In genomic region chrX:119604778-119605177, GRCh38 we compare ENCODE assay signal across 7 cellular contexts. TPM values are rescaled to one million over a fixed set of nuclear protein-coding genes. Genes with fewer than 3 reads are reported as not detected.
DNase-seq lines count a peak whose midpoint lies in the region; ATAC-seq, FAIRE-seq and TF ChIP-seq lines count a peak whose summit lies in the region.

No MANE protein-coding gene starts in this region.

- 38% methylated on average over 9 of the region's 9 CpGs; no CpG with 5 or more reads in 1 of the 2 experiments for WGBS in endodermal cell (ENCODE audit: insufficient coverage in 1 of 2, insufficient read length in 1 of 2), 2 experiments
- 11 to 13% methylated on average over 9 of the region's 9 CpGs for WGBS in sigmoid colon, 2 donors

- H3K36me3 ChIP-seq in PC-3 (ENCODE audit: low read depth, low read length), result peaks cover 3% of the 10 kb centered on the region; the same call in 1 of the 2 replicates
- no peaks in the 10 kb centered on the region for H3K36me3 ChIP-seq in endodermal cell (ENCODE audit: control insufficient read depth, insufficient read depth, low read length)
- H3K36me3 ChIP-seq in sigmoid colon, result no peaks in the 10 kb centered on the region

- ATAC-seq in PC-3, result no peak
- no peak for ATAC-seq in esophagus mucosa

- H3K9me3 Mint-ChIP-seq in endodermal cell, result peaks cover 64% of the 10 kb centered on the region

- H3K36me3 Mint-ChIP-seq in endodermal cell (ENCODE audit: low read depth), result peaks cover 7% of the 10 kb centered on the region

- intact Hi-C loops in PC-3 (cut with micrococcal nuclease), result no loop called here
- intact Hi-C loops in sigmoid colon (cut with DNase I), result loop anchor here (2.0 to 10.0 kb wide), 4 partner anchors 28 to 250 kb away; partner anchors contain the start of gene UPF3B

- H3K4me3 Mint-ChIP-seq in endodermal cell, result peak overlapping the region; percentile 82

- CTCF ChIA-PET in PC-3 (lab: Charles Lee), result no interaction called here

- H3K9ac ChIP-seq in PC-3 (ENCODE audit: low read length), result peak overlapping the region; percentile 100
- peak overlapping the region; percentile 27 for H3K9ac ChIP-seq in endodermal cell (ENCODE audit: extremely low read depth, low read length, poor library complexity, severe bottlenecking)

- no peak overlapping the region for H3K27ac Mint-ChIP-seq in endodermal cell

- TF ChIP-seq CTCF in PC-3 (conservative IDR thresholded peaks at IDR 0.05; ENCODE audit: low read depth, low read length) (no peak), endodermal cell (conservative IDR thresholded peaks at IDR 0.05) (no peak), sigmoid colon (IDR thresholded peaks at IDR 0.05) (no peak)

- no TSS peak for BruUV-seq in PC-3 (replicated peaks; lab: Mats Ljungman, UMichigan)

- H3K4me2 ChIP-seq in PC-3 (ENCODE audit: low read length), result peak overlapping the region; percentile 88

- H3K27ac ChIP-seq in PC-3 (ENCODE audit: low read length), result no peak overlapping the region
- no peak overlapping the region for H3K27ac ChIP-seq in endodermal cell (ENCODE audit: low read depth, low read length)
- H3K27ac ChIP-seq in sigmoid colon, result peak overlapping the region; percentile 82 to 94 (median 87)

- no peaks in the 10 kb centered on the region for H3K9me2 ChIP-seq in PC-3 (replicated peaks; ENCODE audit: low read length)

- POLR2A ChIA-PET in PC-3 (lab: Charles Lee; ENCODE audit: unreplicated experiment), result no interaction called here

- H3K4me1 ChIP-seq in PC-3 (ENCODE audit: insufficient read depth, low read length), result peaks cover 20% of the 10 kb centered on the region
- no peaks in the 10 kb centered on the region for H3K4me1 ChIP-seq in endodermal cell (ENCODE audit: control insufficient read depth, insufficient read depth, low read length)
- peaks cover 0 to 5% (median 0%) of the 10 kb centered on the region in 4 donors for H3K4me1 ChIP-seq in sigmoid colon

- H3K9me3 ChIP-seq in PC-3 (ENCODE audit: low read length), result no peaks in the 10 kb centered on the region
- H3K9me3 ChIP-seq in endodermal cell (ENCODE audit: control insufficient read depth, low read length), result no peaks in the 10 kb centered on the region
- no peaks in the 10 kb centered on the region for H3K9me3 ChIP-seq in sigmoid colon

- TF ChIP-seq POLR2A in sigmoid colon (IDR thresholded peaks at IDR 0.05), result no peak

- peaks cover 12% of the 10 kb centered on the region for H3K27me3 Mint-ChIP-seq in endodermal cell (ENCODE audit: insufficient read depth)

- no peak for TF ChIP-seq EP300 in sigmoid colon (IDR thresholded peaks at IDR 0.05)

- H4K20me1 ChIP-seq in PC-3 (ENCODE audit: low read length), result peaks cover 35% of the 10 kb centered on the region

- H3K27me3 ChIP-seq in PC-3 (ENCODE audit: low read length) (no peaks in the 10 kb centered on the region), endodermal cell (ENCODE audit: control insufficient read depth, insufficient read depth, low read length, poor library complexity, severe bottlenecking) (no peaks in the 10 kb centered on the region), sigmoid colon (no peaks in the 10 kb centered on the region)

- H3K79me2 ChIP-seq in PC-3 (ENCODE audit: low read length), result peaks cover 66% of the 10 kb centered on the region

- peaks cover 5% of the 10 kb centered on the region for H3K4me1 Mint-ChIP-seq in endodermal cell

- FAIRE-seq in GM18507 (lab: Jason Lieb, UNC), result peak; percentile 56

- no peaks in the 10 kb centered on the region for H3F3A ChIP-seq in PC-3 (ENCODE audit: low read length, unreplicated experiment)

- H3K4me3 ChIP-seq in PC-3 (ENCODE audit: low read length) (peak overlapping the region; percentile 93), endodermal cell (ENCODE audit: low read length) (peak overlapping the region; percentile 85), sigmoid colon (peak overlapping the region; percentile 71 to 75 (median 74))

- DNase-seq in GM18507 (ENCODE audit: extremely low spot score, insufficient read length, low read depth) (no peak), PC-3 (no peak), endodermal cell (no peak), sigmoid colon (no peak), NK-92 (lab: John Stamatoyannopoulos, UW; ENCODE audit: unreplicated experiment) (no peak), medulla oblongata (ENCODE audit: extremely low spot score) (no peak)

- no peak overlapping the region for H2AFZ ChIP-seq in PC-3 (ENCODE audit: low read length)

RNA-seq across cellular contexts. Expression of gene NKRF, which starts 1.4 kb away (rescaled TPM):
- total RNA-seq in PC-3 (2014; rRNA removed), result 9.1 and 11.4 TPM in 2 replicates
- 10 to 100 TPM; 14.3 to 15.8 TPM for total RNA-seq in endodermal cell
- polyA plus RNA-seq in endodermal cell (2013, experiment 1 of 2), result 14.2 TPM
- 14.3 TPM for polyA plus RNA-seq in endodermal cell (2013, experiment 2 of 2)
- 1 to 10 TPM; 4.8 to 6.1 (median 5.0) TPM for total RNA-seq in sigmoid colon
- polyA plus RNA-seq in sigmoid colon, result 1 to 10 TPM; 2.4 to 5.3 (median 2.5) TPM
- total RNA-seq in esophagus mucosa, result 7.5 TPM

RNA-seq across cellular contexts. Expression of gene UBE2A, which starts 30.4 kb away (rescaled TPM):
- total RNA-seq in PC-3 (2014; rRNA removed) (36.7 and 46.6 TPM in 2 replicates), endodermal cell (10 to 100 TPM; 59.7 to 64.0 TPM), sigmoid colon (10 to 100 TPM; 26.7 to 51.7 (median 43.1) TPM), esophagus mucosa (44.7 TPM)
- polyA plus RNA-seq in endodermal cell (2013, experiment 1 of 2), result 61.0 TPM
- polyA plus RNA-seq in endodermal cell (2013, experiment 2 of 2), result 62.0 TPM
- 100 to 1,000 TPM in 1 of 3 donors, 10 to 100 TPM in 2; 71.1 to 228 (median 93.1) TPM for polyA plus RNA-seq in sigmoid colon

RNA-seq across cellular contexts. Expression of gene STEEP1, which starts 39.6 kb away (rescaled TPM):
- 84.3 and 104 TPM in 2 replicates for total RNA-seq in PC-3 (2014; rRNA removed)
- total RNA-seq in endodermal cell, result 10 to 100 TPM; 18.7 to 19.8 TPM
- 17.0 TPM for polyA plus RNA-seq in endodermal cell (2013, experiment 1 of 2)
- 16.1 TPM for polyA plus RNA-seq in endodermal cell (2013, experiment 2 of 2)
- 10 to 100 TPM; 19.7 to 25.0 (median 21.9) TPM for total RNA-seq in sigmoid colon
- 10 to 100 TPM; 16.8 to 30.3 (median 20.3) TPM for polyA plus RNA-seq in sigmoid colon
- total RNA-seq in esophagus mucosa, result 13.5 TPM

Comparison
In these comparisons a context has a peak if more than half of its experiments do, and no peak if none do; other contexts are left out.
1. H3K27ac ChIP-seq: peak in sigmoid colon (4 of 4); none in PC-3 (single experiment) and endodermal cell (single experiment).
2. Peak in every context shown above with its lines, with median percentiles within 50 percentile points of each other: H3K4me3 ChIP-seq.